Comparison of ENCODE assay signal across 8 cellular contexts in the genomic region with DNA sequence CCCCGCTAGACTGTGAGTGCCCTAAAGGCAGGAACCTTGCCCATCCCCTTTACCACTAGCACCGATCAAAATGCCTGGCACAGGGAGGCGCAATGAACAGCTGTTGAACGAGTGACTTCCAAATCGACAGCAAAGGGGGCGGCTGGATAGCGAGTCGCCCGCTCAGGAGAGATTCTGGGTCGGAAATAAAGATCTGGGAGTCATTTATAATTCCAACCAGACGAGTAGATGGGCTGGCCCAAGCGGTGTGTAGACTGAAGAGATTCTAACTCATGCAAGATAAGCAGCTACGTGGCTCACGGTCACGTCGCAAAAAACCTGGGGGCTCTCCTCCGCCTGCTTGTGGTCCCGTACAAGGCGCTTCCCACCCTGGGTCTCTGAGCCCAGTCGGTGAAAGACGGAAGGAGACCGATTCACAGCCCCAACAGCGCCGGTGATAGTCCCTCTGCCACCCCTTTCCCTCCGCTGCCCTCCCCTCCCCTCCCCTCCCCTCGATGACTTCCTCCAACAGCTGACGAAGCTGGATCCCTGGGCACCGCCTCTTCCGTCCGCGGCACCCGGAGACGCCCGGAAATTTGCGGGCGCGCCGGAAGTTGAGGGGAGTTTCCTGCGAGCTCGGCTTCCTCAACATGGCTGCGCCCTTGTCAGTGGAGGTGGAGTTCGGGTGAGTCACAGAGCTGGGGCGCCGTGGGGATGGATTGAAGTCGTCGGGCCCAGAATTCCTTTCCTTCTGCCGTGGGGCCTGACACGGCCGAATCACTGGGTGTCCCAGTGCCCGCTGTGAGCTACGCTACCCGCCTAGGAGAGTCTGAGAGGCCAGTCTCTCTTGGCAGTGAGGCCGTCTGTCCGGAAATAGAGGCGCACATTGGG. TPM values are rescaled to one million over a fixed set of nuclear protein-coding genes. Genes with fewer than 3 reads are reported as not detected.
DNase-seq lines count a peak whose midpoint lies in the region; ATAC-seq and TF ChIP-seq lines count a peak whose summit lies in the region.

Gene URM1 (plus strand): TSS at position 623 of the 870 bp plus-strand sequence. CDS start 7 bp downstream, at position 630.

- ATAC-seq in GM21619 (IDR thresholded peaks at IDR 0.05; ENCODE audit: unreplicated experiment) = peak; percentile 82
- ATAC-seq in PC-3 = peak; percentile 92

- peak within 1 kb of the TSS; percentile 99 for H3K4me3 ChIP-seq in Jurkat, Clone E6-1 (ENCODE audit: low read length)
- H3K4me3 ChIP-seq in PC-3 (ENCODE audit: low read length) = peak within 1 kb of the TSS; percentile 97

- H3K27me3 ChIP-seq in PC-3 (ENCODE audit: low read length) = no peaks in the 10 kb centered on the region

- H3K27ac ChIP-seq in PC-3 (ENCODE audit: low read length) (peak within 1 kb of the TSS; percentile 77), epithelial cell of prostate (peak within 1 kb of the TSS; percentile 92)

- CTCF ChIA-PET in PC-3 (lab: Charles Lee) = interaction anchor here (0.6 to 1.2 kb wide), 4 partner anchors 9 to 319 kb away, joined by 4 to 6 read pairs (median 6); no protein-coding TSS in a partner anchor

- no peaks in the 10 kb centered on the region for H3K9me3 ChIP-seq in PC-3 (ENCODE audit: low read length)

- no peaks in the 10 kb centered on the region for H3K36me3 ChIP-seq in PC-3 (ENCODE audit: low read depth, low read length)

- H3K79me2 ChIP-seq in PC-3 (ENCODE audit: low read length) = peaks cover 41% of the 10 kb centered on the region

- POLR2A ChIA-PET in PC-3 (lab: Charles Lee; ENCODE audit: unreplicated experiment) = interaction anchor here (0.6 to 0.7 kb wide), 4 partner anchors 13 to 209 kb away, joined by 3 to 14 read pairs (median 8); no protein-coding TSS in a partner anchor

- no peaks in the 10 kb centered on the region for H4K20me1 ChIP-seq in PC-3 (ENCODE audit: low read length)

- H2AFZ ChIP-seq in PC-3 (ENCODE audit: low read length) = peak within 1 kb of the TSS; percentile 93

- intact Hi-C loops in PC-3 (cut with micrococcal nuclease) = no loop called here

- no peaks in the 10 kb centered on the region for H3K9me2 ChIP-seq in PC-3 (replicated peaks; ENCODE audit: low read length)

- peaks cover 12% of the 10 kb centered on the region; the same call in 1 of the 2 replicates for H3K4me1 ChIP-seq in PC-3 (ENCODE audit: insufficient read depth, low read length)

- TSS peak; percentile 98 for BruUV-seq in PC-3 (replicated peaks; lab: Mats Ljungman, UMichigan)

- H3K4me2 ChIP-seq in PC-3 (ENCODE audit: low read length) = peak within 1 kb of the TSS; percentile 90

- H3F3A ChIP-seq in PC-3 (ENCODE audit: low read length, unreplicated experiment) = no peaks in the 10 kb centered on the region

- TF ChIP-seq CTCF in PC-3 (conservative IDR thresholded peaks at IDR 0.05; ENCODE audit: low read depth, low read length) = peak; percentile 23; the same call in 1 of the 2 replicates

- peak within 1 kb of the TSS; percentile 96 for H3K9ac ChIP-seq in PC-3 (ENCODE audit: low read length)

- DNase-seq in DMS153 (lab: John Stamatoyannopoulos, UW) (peak; percentile 96), PC-3 (peak; percentile 95), activated T-cell treated with anti-CD3 and anti-CD28 coated beads for 48 hours (ENCODE audit: low read depth) (peak; percentile 97), epithelial cell of prostate (ENCODE audit: low read depth, low spot score) (peak; percentile 87), mucosa of gallbladder (ENCODE audit: low spot score) (peak; percentile 96)
- peak; percentile 87 for DNase-seq in Jurkat, Clone E6-1 (ENCODE audit: low read depth, low spot score)
- DNase-seq in stimulated activated CD8-positive, alpha-beta memory T cell treated with anti-CD3 and anti-CD28 coated beads, Interleukin-4, amount 100 ng/mL, for 24 hours (ENCODE audit: low read depth) = peak; percentile 95

RNA-seq across cellular contexts. Expression of gene URM1, which starts in this region (rescaled TPM):
- polyA plus RNA-seq in Jurkat, Clone E6-1 (2012; ENCODE audit: insufficient read depth, insufficient read length) = 83.5 TPM
- 29.1 and 35.7 TPM in 2 replicates for total RNA-seq in PC-3 (2014; rRNA removed)
- total RNA-seq in mucosa of gallbladder = 53.1 TPM

Comparison
In these comparisons a context has a peak if more than half of its experiments do, and no peak if none do; other contexts are left out.
1. Peak in every context shown above with its lines: DNase-seq, ATAC-seq, H3K4me3 ChIP-seq and H3K27ac ChIP-seq.